In the genomic region with DNA sequence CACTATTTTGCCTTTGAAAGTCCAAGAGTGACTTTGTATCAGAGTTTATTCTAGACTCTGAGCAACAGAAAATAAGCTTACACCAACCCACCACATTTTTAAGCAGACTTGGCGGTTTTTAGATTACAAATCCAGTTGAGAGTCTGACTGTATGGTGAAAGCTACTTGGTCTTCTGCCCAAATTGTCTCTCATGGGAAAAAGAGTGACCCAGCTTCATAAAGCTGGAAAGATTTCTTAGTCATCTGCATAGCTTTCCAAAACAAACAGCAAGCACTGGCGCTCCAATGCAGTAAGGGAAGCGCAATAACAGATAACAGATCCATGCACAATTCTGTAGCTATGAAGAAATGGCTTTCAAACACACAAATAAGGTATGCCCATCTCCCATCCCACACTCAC, we compare ENCODE assay signal across 19 cellular contexts. TPM values are rescaled to one million over a fixed set of nuclear protein-coding genes. Genes with fewer than 3 reads are reported as not detected.
DNase-seq lines count a peak whose midpoint lies in the region; ATAC-seq and TF ChIP-seq lines count a peak whose summit lies in the region.
"Had no signal": no experiment of that assay in that cellular context is flagged by ENCODE, and none has a peak within 500 bp of the region (broad histone marks: within the 10 kb centered on the region; RNA-seq: fewer than 3 reads in every experiment).

No MANE protein-coding gene starts in this region.

- no peaks in the 10 kb centered on the region for H3K9me3 Mint-ChIP-seq in activated naive CD8-positive, alpha-beta T cell treated with anti-CD3 and anti-CD28 coated beads, Interleukin-2, amount 50 U/mL, for 24 hours
- H3K9me3 Mint-ChIP-seq: brain, H9 had no signal

- in situ Hi-C loops in Caki2 (cut with HindIII; ENCODE audit: low pct_unique_long_range_greater_than_20kb, low sequenced_read_pairs) (no loop called here), Panc1 (cut with HindIII; ENCODE audit: low pct_unique_long_range_greater_than_20kb, low sequenced_read_pairs) (no loop called here)

- no peak for ATAC-seq in Panc1
- peak; percentile 39 for ATAC-seq in lung (ENCODE audit: insufficient read depth, low FRiP score)
- ATAC-seq in activated naive CD8-positive, alpha-beta T cell treated with anti-CD3 and anti-CD28 coated beads, Interleukin-2, amount 50 U/mL, for 24 hours, result no peak
- no peak for ATAC-seq in GM21515 (IDR thresholded peaks at IDR 0.05; ENCODE audit: unreplicated experiment)
- ATAC-seq: activated CD8-positive, alpha-beta T cell treated with anti-CD3 and anti-CD28 coated beads for 36 hours; activated T-helper 17 cell treated with anti-CD3 and anti-CD28 coated beads, Interleukin-2, amount 50 U/mL, for 72 hours had no signal

- H3K27me3 ChIP-seq in Panc1 (ENCODE audit: control insufficient read depth, insufficient read depth, low read length), result no peaks in the 10 kb centered on the region
- no peaks in the 10 kb centered on the region for H3K27me3 ChIP-seq in lung (ENCODE audit: control insufficient read depth, insufficient read depth)
- H3K27me3 ChIP-seq: SJSA1 had no signal

- POLR2A ChIA-PET in Panc1 (lab: Charles Lee), result no interaction called here

- H3K4me1 Mint-ChIP-seq in activated naive CD8-positive, alpha-beta T cell treated with anti-CD3 and anti-CD28 coated beads, Interleukin-2, amount 50 U/mL, for 24 hours, result no peaks in the 10 kb centered on the region
- H3K4me1 Mint-ChIP-seq: activated T-helper 17 cell treated with anti-CD3 and anti-CD28 coated beads, Interleukin-2, amount 50 U/mL, for 72 hours; brain had no signal

- H3K4me3 ChIP-seq in Panc1 (ENCODE audit: low read depth in 2 of 2, low read length in 2 of 2) (no peak overlapping the region), epithelial cell of esophagus (ENCODE audit: low read length) (no peak overlapping the region), lung (no peak overlapping the region)
- H3K4me3 ChIP-seq: SJSA1 had no signal

- no peak overlapping the region for H3K27ac ChIP-seq in Panc1 (ENCODE audit: low read length)
- H3K27ac ChIP-seq in lung (ENCODE audit: low read depth in 1 of 2, low read length in 1 of 2), result no peak overlapping the region
- H3K27ac ChIP-seq: neutrophil, SJSA1 had no signal

- WGBS in lung, 2 donors, result 77 to 93% methylated on average over 3 of the region's 3 CpGs

- H3K36me3 ChIP-seq in Panc1 (ENCODE audit: control insufficient read depth, insufficient read depth, low read length) (no peaks in the 10 kb centered on the region), lung (ENCODE audit: control insufficient read depth in 2 of 2, insufficient read depth in 2 of 2, low read length in 2 of 2) (no peaks in the 10 kb centered on the region)
- H3K36me3 ChIP-seq: neutrophil, SJSA1 had no signal

- no peak overlapping the region for H3K4me3 Mint-ChIP-seq in activated naive CD8-positive, alpha-beta T cell treated with anti-CD3 and anti-CD28 coated beads, Interleukin-2, amount 50 U/mL, for 24 hours
- H3K4me3 Mint-ChIP-seq: activated CD8-positive, alpha-beta T cell treated with anti-CD3 and anti-CD28 coated beads for 36 hours; activated T-helper 17 cell treated with anti-CD3 and anti-CD28 coated beads, Interleukin-2, amount 50 U/mL, for 72 hours; brain; H9 had no signal

- no peaks in the 10 kb centered on the region for H3K27me3 Mint-ChIP-seq in activated naive CD8-positive, alpha-beta T cell treated with anti-CD3 and anti-CD28 coated beads, Interleukin-2, amount 50 U/mL, for 24 hours
- H3K27me3 Mint-ChIP-seq: activated CD8-positive, alpha-beta T cell treated with anti-CD3 and anti-CD28 coated beads for 36 hours; activated T-helper 17 cell treated with anti-CD3 and anti-CD28 coated beads, Interleukin-2, amount 50 U/mL, for 72 hours had no signal

- CTCF ChIA-PET in Panc1 (lab: Charles Lee), result no interaction called here

- no peaks in the 10 kb centered on the region for H3K9me3 ChIP-seq in Panc1 (ENCODE audit: control insufficient read depth, insufficient read depth, low read depth, low read length)
- H3K9me3 ChIP-seq in lung (ENCODE audit: control insufficient read depth in 2 of 2, insufficient read depth in 1 of 2, low read length in 1 of 2), result peaks cover 0 to 2% of the 10 kb centered on the region in 2 donors
- H3K9me3 ChIP-seq: neutrophil, SJSA1 had no signal

- BruUV-seq in Panc1 (replicated peaks; lab: Mats Ljungman, UMichigan), result no TSS peak

- no peaks in the 10 kb centered on the region for H3K4me1 ChIP-seq in Panc1 (ENCODE audit: control insufficient read depth, insufficient read depth, low read length)
- H3K4me1 ChIP-seq in lung (ENCODE audit: control insufficient read depth in 2 of 2, insufficient read depth in 2 of 2, low read length in 2 of 2), result peaks cover 0 to 4% of the 10 kb centered on the region in 2 donors
- H3K4me1 ChIP-seq: SJSA1 had no signal

- intact Hi-C loops in Panc1 (cut with micrococcal nuclease; ENCODE audit: unreplicated experiment), result no loop called here

- H3K36me3 Mint-ChIP-seq in activated naive CD8-positive, alpha-beta T cell treated with anti-CD3 and anti-CD28 coated beads, Interleukin-2, amount 50 U/mL, for 24 hours (ENCODE audit: low read depth), result no peaks in the 10 kb centered on the region
- H3K36me3 Mint-ChIP-seq: brain had no signal

- TF ChIP-seq CTCF in Panc1 (IDR thresholded peaks at IDR 0.05) (no peak), epithelial cell of esophagus (IDR thresholded peaks at IDR 0.05; ENCODE audit: insufficient read depth, low read depth, low read length, missing control alignments) (no peak), lung (IDR thresholded peaks at IDR 0.05; ENCODE audit: control extremely low read depth, extremely low read depth) (no peak)

- no peak overlapping the region for H3K27ac Mint-ChIP-seq in activated naive CD8-positive, alpha-beta T cell treated with anti-CD3 and anti-CD28 coated beads, Interleukin-2, amount 50 U/mL, for 24 hours
- H3K27ac Mint-ChIP-seq: activated CD8-positive, alpha-beta T cell treated with anti-CD3 and anti-CD28 coated beads for 36 hours; activated T-helper 17 cell treated with anti-CD3 and anti-CD28 coated beads, Interleukin-2, amount 50 U/mL, for 72 hours; brain had no signal

- peak; percentile 3 for DNase-seq in Caki2 (ENCODE audit: low read depth)
- DNase-seq in Panc1 (ENCODE audit: low read depth, low spot score), result peak; percentile 4
- peak; percentile 83 for DNase-seq in epithelial cell of esophagus (ENCODE audit: low read depth)
- no peak for DNase-seq in lung (ENCODE audit: low spot score)
- no peak for DNase-seq in NCI-H510A (lab: John Stamatoyannopoulos, UW)
- DNase-seq in activated naive CD8-positive, alpha-beta T cell treated with anti-CD3 and anti-CD28 coated beads, Interleukin-2, amount 50 U/mL, for 24 hours, result no peak
- no peak for DNase-seq in NCI-H1092 (lab: John Stamatoyannopoulos, UW)
- DNase-seq: activated CD8-positive, alpha-beta T cell treated with anti-CD3 and anti-CD28 coated beads for 36 hours; H9; hypothalamus; NCI-H1105; NCI-H345; stimulated activated CD4-positive, alpha-beta T cell treated with anti-CD3 and anti-CD28 coated beads, Interleukin-15, amount 100 ng/mL, for 24 hours had no signal

RNA-seq across cellular contexts. Expression of a gene that starts 7.1 kb away (rescaled TPM):
- total RNA-seq in Caki2 (2014; rRNA removed; shearing (Covaris generic); ENCODE audit: low replicate concordance), result not detected in 2 replicates
- total RNA-seq in Panc1 (2021; ENCODE audit: unreplicated experiment), result not detected
- polyA plus RNA-seq in Panc1 (2012; ENCODE audit: insufficient read length), result not detected
- not detected for total RNA-seq in lung
- not detected for polyA plus RNA-seq in lung
- total RNA-seq: activated CD8-positive, alpha-beta T cell treated with anti-CD3 and anti-CD28 coated beads for 36 hours; activated T-helper 17 cell treated with anti-CD3 and anti-CD28 coated beads, Interleukin-2, amount 50 U/mL, for 72 hours; H9; SJSA1; subcutaneous adipose tissue had no signal

RNA-seq across cellular contexts. Expression of a gene that starts 51.5 kb away (rescaled TPM):
- not detected in 2 replicates for total RNA-seq in Caki2 (2014; rRNA removed; shearing (Covaris generic); ENCODE audit: low replicate concordance)
- total RNA-seq in Panc1 (2021; ENCODE audit: unreplicated experiment) (not detected), lung (not detected)
- polyA plus RNA-seq in Panc1 (2012; ENCODE audit: insufficient read length), result not detected
- polyA plus RNA-seq in lung, result not detected
- total RNA-seq: activated CD8-positive, alpha-beta T cell treated with anti-CD3 and anti-CD28 coated beads for 36 hours; activated T-helper 17 cell treated with anti-CD3 and anti-CD28 coated beads, Interleukin-2, amount 50 U/mL, for 72 hours; H9; SJSA1; subcutaneous adipose tissue had no signal

Comparison
In these comparisons a context has a peak if more than half of its experiments do, and no peak if none do; other contexts are left out.
1. DNase-seq: peak in Caki2 (single experiment), Panc1 (single experiment) and epithelial cell of esophagus (single experiment); none in lung (single experiment), NCI-H510A (single experiment), activated naive CD8-positive, alpha-beta T cell treated with anti-CD3 and anti-CD28 coated beads, Interleukin-2, amount 50 U/mL, for 24 hours (single experiment) and NCI-H1092 (single experiment).